Comparison of ENCODE assay signal across 1 cellular context in the genomic region with DNA sequence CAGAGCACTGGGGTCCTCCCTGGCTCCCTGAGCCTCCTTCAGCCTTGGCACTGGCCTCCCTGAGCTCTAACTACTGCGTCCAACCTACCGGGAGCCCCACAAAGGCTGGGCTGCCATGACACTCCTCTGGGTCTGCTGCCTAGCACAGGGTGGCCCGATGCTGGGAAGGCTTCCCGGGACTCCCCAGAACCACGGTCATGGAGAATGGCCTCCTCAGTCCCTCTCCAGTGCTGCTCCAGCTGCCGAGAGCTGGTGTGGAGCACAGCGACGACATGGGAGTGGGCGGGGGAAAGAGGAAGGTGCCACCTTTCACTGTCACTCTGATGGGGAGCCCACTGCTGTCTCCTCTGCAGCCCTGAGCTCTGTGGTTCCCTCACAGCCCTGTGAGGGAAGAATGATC.
TF ChIP-seq lines count a peak whose summit lies in the region.

No MANE protein-coding gene starts in this region.

TF ChIP-seq in H1, 55 proteins besides CTCF, POLR2A, EP300 and RAD21 (continued from another document):
- TF ChIP-seq CBX8 (IDR thresholded peaks at IDR 0.05; ENCODE audit: borderline replicate concordance, low read depth, low read length), result no peak
- no peak for TF ChIP-seq ZNF274 (IDR thresholded peaks at IDR 0.05; ENCODE audit: borderline replicate concordance, extremely low read depth, low read length)
- no peak for TF ChIP-seq SUZ12 (IDR thresholded peaks at IDR 0.05; ENCODE audit: low read length)
- TF ChIP-seq YY1 (IDR thresholded peaks at IDR 0.05; ENCODE audit: low read depth, low read length), result no peak
- TF ChIP-seq NANOG (IDR thresholded peaks at IDR 0.05; ENCODE audit: insufficient read depth, low read depth, low read length, poor library complexity, severe bottlenecking), result no peak
- no peak for TF ChIP-seq KDM1A (IDR thresholded peaks at IDR 0.05; ENCODE audit: borderline replicate concordance, low read length)
- TF ChIP-seq EGR1 (IDR thresholded peaks at IDR 0.05; ENCODE audit: borderline replicate concordance, low read depth, low read length), result no peak
- no peak for TF ChIP-seq RBBP5 (IDR thresholded peaks at IDR 0.05; ENCODE audit: borderline replicate concordance, low read depth, low read length)
